Comparison of ENCODE assay signal across 35 cellular contexts in genomic region chr4:189128341-189128740, GRCh38.
"Had no signal": no experiment of that assay in that cellular context is flagged by ENCODE, and none has a peak within 500 bp of the region (broad histone marks: within the 10 kb centered on the region; RNA-seq: fewer than 3 reads in every experiment).

No MANE protein-coding gene starts in this region.

- H3K27ac ChIP-seq: cardiac muscle cell, Peyer's patch, WERI-Rb-1 had no signal

- H3K27ac Mint-ChIP-seq: activated CD4-positive, alpha-beta memory T cell treated with anti-CD3 and anti-CD28 coated beads, Interleukin-2, amount 10 ng/mL, durations not matched to agents 7 days and 5 days; activated CD8-positive, alpha-beta memory T cell treated with anti-CD3 and anti-CD28 coated beads, Interleukin-2, amount 10 ng/mL, durations not matched to agents 7 days and 5 days; activated naive CD4-positive, alpha-beta T cell treated with anti-CD3 and anti-CD28 coated beads, Interleukin-2, amount 10 ng/mL, durations not matched to agents 7 days and 5 days; activated naive CD8-positive, alpha-beta T cell; activated naive CD8-positive, alpha-beta T cell treated with anti-CD3 and anti-CD28 coated beads, Interleukin-2, amount 50 U/mL, for 24 hours; brain had no signal

- H3K27me3 Mint-ChIP-seq: activated CD4-positive, alpha-beta memory T cell treated with anti-CD3 and anti-CD28 coated beads, Interleukin-2, amount 10 ng/mL, durations not matched to agents 7 days and 5 days; activated CD8-positive, alpha-beta memory T cell treated with anti-CD3 and anti-CD28 coated beads, Interleukin-2, amount 10 ng/mL, durations not matched to agents 7 days and 5 days; activated naive CD4-positive, alpha-beta T cell treated with anti-CD3 and anti-CD28 coated beads, Interleukin-2, amount 10 ng/mL, durations not matched to agents 7 days and 5 days; activated naive CD8-positive, alpha-beta T cell; activated naive CD8-positive, alpha-beta T cell treated with anti-CD3 and anti-CD28 coated beads, Interleukin-2, amount 50 U/mL, for 24 hours; central memory CD8-positive, alpha-beta T cell had no signal

- H3K4me1 Mint-ChIP-seq: activated CD4-positive, alpha-beta memory T cell treated with anti-CD3 and anti-CD28 coated beads, Interleukin-2, amount 10 ng/mL, durations not matched to agents 7 days and 5 days; activated CD8-positive, alpha-beta memory T cell treated with anti-CD3 and anti-CD28 coated beads, Interleukin-2, amount 10 ng/mL, durations not matched to agents 7 days and 5 days; activated naive CD4-positive, alpha-beta T cell treated with anti-CD3 and anti-CD28 coated beads, Interleukin-2, amount 10 ng/mL, durations not matched to agents 7 days and 5 days; activated naive CD8-positive, alpha-beta T cell treated with anti-CD3 and anti-CD28 coated beads, Interleukin-2, amount 50 U/mL, for 24 hours; central memory CD8-positive, alpha-beta T cell had no signal

- H3K4me3 Mint-ChIP-seq: activated CD4-positive, alpha-beta memory T cell treated with anti-CD3 and anti-CD28 coated beads, Interleukin-2, amount 10 ng/mL, durations not matched to agents 7 days and 5 days; activated CD8-positive, alpha-beta memory T cell treated with anti-CD3 and anti-CD28 coated beads, Interleukin-2, amount 10 ng/mL, durations not matched to agents 7 days and 5 days; activated naive CD4-positive, alpha-beta T cell treated with anti-CD3 and anti-CD28 coated beads, Interleukin-2, amount 10 ng/mL, durations not matched to agents 7 days and 5 days; activated naive CD8-positive, alpha-beta T cell; activated naive CD8-positive, alpha-beta T cell treated with anti-CD3 and anti-CD28 coated beads, Interleukin-2, amount 50 U/mL, for 24 hours; brain; central memory CD8-positive, alpha-beta T cell had no signal

- H3K36me3 Mint-ChIP-seq: activated CD8-positive, alpha-beta memory T cell treated with anti-CD3 and anti-CD28 coated beads, Interleukin-2, amount 10 ng/mL, durations not matched to agents 7 days and 5 days; activated naive CD4-positive, alpha-beta T cell treated with anti-CD3 and anti-CD28 coated beads, Interleukin-2, amount 10 ng/mL, durations not matched to agents 7 days and 5 days; activated naive CD8-positive, alpha-beta T cell; brain had no signal

- DNase-seq: activated CD4-positive, alpha-beta memory T cell treated with anti-CD3 and anti-CD28 coated beads, Interleukin-2, amount 10 ng/mL, durations not matched to agents 7 days and 5 days; activated CD4-positive, alpha-beta T cell treated with anti-CD3 and anti-CD28 coated beads for 1 hour; activated CD4-positive, alpha-beta T cell treated with anti-CD3 and anti-CD28 coated beads for 48 hours; activated CD4-positive, CD25-positive, alpha-beta regulatory T cell; activated CD8-positive, alpha-beta memory T cell treated with anti-CD3 and anti-CD28 coated beads for 24 hours; activated CD8-positive, alpha-beta memory T cell treated with anti-CD3 and anti-CD28 coated beads, Interleukin-2, amount 10 ng/mL, durations not matched to agents 7 days and 5 days; activated CD8-positive, alpha-beta memory T cell treated with anti-CD3 and anti-CD28 coated beads, Interleukin-2, amount 50 U/mL, for 48 hours; activated effector memory CD4-positive, alpha-beta T cell treated with Interleukin-2 at 50 U/mL for 16 hours; activated naive CD4-positive, alpha-beta T cell treated with anti-CD3 and anti-CD28 coated beads, Interleukin-2, amount 10 ng/mL, durations not matched to agents 7 days and 5 days; activated naive CD8-positive, alpha-beta T cell treated with anti-CD3 and anti-CD28 coated beads, Interleukin-2, amount 50 U/mL, for 24 hours; activated T-cell treated with anti-CD3 and anti-CD28 coated beads, Interleukin-2, amount 50 U/mL, for 48 hours; anterior cingulate cortex; Karpas-422; KBM-7; MM.1S; MV-4-11; NCI-H1092; NCI-H1417 treated with DMSO at 0.1 percent for 48 hours; NCI-H187 treated with DMSO at 0.1 percent for 48 hours; NCI-H2081; NCI-H345; NCI-H526; NCI-H748 treated with DMSO at 0.1 percent for 48 hours; NK-92 treated with Interleukin-12 subunit alpha and Interleukin-12 subunit beta, amount 100 ng/mL, for 24 hours; PC-3; Peyer's patch; Right ventricle myocardium superior; RPMI8226; SW 1271; T1000; WERI-Rb-1 had no signal

- ATAC-seq: activated CD8-positive, alpha-beta memory T cell treated with anti-CD3 and anti-CD28 coated beads, Interleukin-2, amount 10 ng/mL, durations not matched to agents 7 days and 5 days; activated naive CD8-positive, alpha-beta T cell treated with anti-CD3 and anti-CD28 coated beads, Interleukin-2, amount 50 U/mL, for 24 hours; PC-3 had no signal
